ENCODE assay signal across 1 cellular context in the genomic region with DNA sequence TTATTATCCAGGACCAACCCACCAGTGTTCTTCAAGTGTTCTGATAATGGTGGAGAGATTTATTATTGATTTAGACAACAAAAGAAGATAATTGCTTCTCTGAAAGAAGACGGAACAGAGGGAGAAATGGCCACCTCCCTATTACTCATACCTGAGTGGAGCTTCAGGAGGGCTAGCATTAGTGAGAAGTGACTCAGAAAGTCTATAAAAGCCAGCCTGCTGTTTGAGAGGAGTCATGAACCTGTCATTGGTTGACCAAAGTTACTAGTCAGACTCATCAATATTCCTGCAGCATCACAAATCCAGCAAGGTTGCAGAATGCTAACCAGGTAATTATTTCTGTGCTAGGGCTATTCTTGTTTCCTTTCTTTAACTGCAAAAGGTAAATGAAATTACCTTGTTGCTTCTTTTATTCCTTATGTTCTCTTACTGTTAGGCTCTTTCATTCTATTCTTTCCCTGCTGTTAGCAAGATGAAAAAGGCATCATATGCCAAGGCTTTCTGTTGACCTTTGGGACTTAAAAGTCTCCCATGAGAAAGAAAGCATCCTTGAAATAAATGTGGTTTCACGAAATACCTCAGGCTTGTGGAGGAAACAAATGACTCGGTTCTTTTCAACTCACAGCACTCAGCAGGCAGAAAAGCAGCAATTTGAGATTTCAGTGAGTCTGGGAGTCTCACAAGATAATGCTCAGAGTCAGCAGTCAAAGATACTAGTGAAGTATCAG.
TF ChIP-seq lines count a peak whose summit lies in the region.

No MANE protein-coding gene starts in this region.

TF ChIP-seq in SK-N-SH treated with all-trans-retinoic acid at 6 μM for 48 hours, 23 proteins besides CTCF, POLR2A, EP300 and RAD21 (continued from another document):
- TF ChIP-seq, protein P1, sequence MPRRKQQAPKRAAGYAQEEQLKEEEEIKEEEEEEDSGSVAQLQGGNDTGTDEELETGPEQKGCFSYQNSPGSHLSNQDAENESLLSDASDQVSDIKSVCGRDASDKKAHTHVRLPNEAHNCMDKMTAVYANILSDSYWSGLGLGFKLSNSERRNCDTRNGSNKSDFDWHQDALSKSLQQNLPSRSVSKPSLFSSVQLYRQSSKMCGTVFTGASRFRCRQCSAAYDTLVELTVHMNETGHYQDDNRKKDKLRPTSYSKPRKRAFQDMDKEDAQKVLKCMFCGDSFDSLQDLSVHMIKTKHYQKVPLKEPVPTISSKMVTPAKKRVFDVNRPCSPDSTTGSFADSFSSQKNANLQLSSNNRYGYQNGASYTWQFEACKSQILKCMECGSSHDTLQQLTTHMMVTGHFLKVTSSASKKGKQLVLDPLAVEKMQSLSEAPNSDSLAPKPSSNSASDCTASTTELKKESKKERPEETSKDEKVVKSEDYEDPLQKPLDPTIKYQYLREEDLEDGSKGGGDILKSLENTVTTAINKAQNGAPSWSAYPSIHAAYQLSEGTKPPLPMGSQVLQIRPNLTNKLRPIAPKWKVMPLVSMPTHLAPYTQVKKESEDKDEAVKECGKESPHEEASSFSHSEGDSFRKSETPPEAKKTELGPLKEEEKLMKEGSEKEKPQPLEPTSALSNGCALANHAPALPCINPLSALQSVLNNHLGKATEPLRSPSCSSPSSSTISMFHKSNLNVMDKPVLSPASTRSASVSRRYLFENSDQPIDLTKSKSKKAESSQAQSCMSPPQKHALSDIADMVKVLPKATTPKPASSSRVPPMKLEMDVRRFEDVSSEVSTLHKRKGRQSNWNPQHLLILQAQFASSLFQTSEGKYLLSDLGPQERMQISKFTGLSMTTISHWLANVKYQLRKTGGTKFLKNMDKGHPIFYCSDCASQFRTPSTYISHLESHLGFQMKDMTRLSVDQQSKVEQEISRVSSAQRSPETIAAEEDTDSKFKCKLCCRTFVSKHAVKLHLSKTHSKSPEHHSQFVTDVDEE (CRISPR knock-in tag; IDR thresholded peaks at IDR 0.05) = no peak
- TF ChIP-seq CSDC2 (CRISPR knock-in tag; IDR thresholded peaks at IDR 0.05) = no peak
- TF ChIP-seq, protein P2, sequence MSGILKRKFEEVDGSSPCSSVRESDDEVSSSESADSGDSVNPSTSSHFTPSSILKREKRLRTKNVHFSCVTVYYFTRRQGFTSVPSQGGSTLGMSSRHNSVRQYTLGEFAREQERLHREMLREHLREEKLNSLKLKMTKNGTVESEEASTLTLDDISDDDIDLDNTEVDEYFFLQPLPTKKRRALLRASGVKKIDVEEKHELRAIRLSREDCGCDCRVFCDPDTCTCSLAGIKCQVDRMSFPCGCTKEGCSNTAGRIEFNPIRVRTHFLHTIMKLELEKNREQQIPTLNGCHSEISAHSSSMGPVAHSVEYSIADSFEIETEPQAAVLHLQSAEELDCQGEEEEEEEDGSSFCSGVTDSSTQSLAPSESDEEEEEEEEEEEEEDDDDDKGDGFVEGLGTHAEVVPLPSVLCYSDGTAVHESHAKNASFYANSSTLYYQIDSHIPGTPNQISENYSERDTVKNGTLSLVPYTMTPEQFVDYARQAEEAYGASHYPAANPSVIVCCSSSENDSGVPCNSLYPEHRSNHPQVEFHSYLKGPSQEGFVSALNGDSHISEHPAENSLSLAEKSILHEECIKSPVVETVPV (CRISPR knock-in tag; IDR thresholded peaks at IDR 0.05) = no peak
